29 cellular contexts compared by ENCODE assay signal in the genomic region with DNA sequence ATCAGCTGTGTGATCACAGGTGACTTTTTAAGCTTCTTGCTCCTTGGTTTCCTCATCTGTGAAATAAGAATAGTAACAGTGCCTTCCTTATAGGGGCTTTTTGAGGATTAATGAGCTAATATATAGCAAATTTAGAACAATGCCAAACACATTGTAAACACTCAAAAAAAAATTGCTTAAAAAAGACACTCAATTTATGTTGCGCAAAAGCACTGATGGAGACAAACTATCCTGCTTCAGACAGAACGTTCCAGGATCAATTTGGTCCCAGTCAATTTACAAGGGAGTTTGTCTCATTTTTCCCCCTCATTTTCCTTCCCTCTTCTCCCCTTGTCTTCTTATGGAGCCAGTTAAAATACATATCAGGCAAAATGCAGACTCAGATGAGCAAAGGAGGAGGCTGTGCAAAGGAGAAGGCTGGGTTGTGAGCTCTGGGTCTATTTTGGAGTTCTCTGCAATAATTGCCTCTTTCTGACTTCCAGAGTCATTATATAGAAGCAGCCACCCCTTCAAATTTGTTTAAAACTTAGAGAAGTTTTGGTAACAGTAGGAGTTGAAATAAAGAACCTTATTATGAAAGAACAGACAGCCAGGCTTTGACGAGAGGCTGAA.
DNase-seq lines count a peak whose midpoint lies in the region; ATAC-seq, FAIRE-seq and TF ChIP-seq lines count a peak whose summit lies in the region.
"Had no signal": no experiment of that assay in that cellular context is flagged by ENCODE, and none has a peak within 500 bp of the region (broad histone marks: within the 10 kb centered on the region; RNA-seq: fewer than 3 reads in every experiment).

No MANE protein-coding gene starts in this region.

- H3K79me2 ChIP-seq in fibroblast of lung (ENCODE audit: control insufficient read depth, insufficient read depth, low read length), result no peaks in the 10 kb centered on the region

- H3K9me3 ChIP-seq in WERI-Rb-1 (ENCODE audit: severe bottlenecking), result no peaks in the 10 kb centered on the region
- H3K9me3 ChIP-seq in fibroblast of lung (ENCODE audit: control insufficient read depth, insufficient read depth, low read depth, low read length), result no peaks in the 10 kb centered on the region
- no peaks in the 10 kb centered on the region for H3K9me3 ChIP-seq in small intestine (ENCODE audit: control insufficient read depth, low read depth)
- H3K9me3 ChIP-seq: heart left ventricle, testis, vagina had no signal

- H3K27ac Mint-ChIP-seq in HFFc6 (peak overlapping the region; percentile 82), osteocyte (ENCODE audit: unreplicated experiment) (no peak overlapping the region)
- H3K27ac Mint-ChIP-seq: activated naive CD8-positive, alpha-beta T cell treated with anti-CD3 and anti-CD28 coated beads for 36 hours; activated T-helper 2 cell treated with anti-CD3 and anti-CD28 coated beads, Interferon-gamma antibody, Interleukin-2, Interleukin-4, amounts not matched to agents 10 μg/mL and 5 μg/mL and 100 μg/mL, durations not matched to agents 14 hours and 24 hours and 36 hours; CD8-positive, alpha-beta T cell; progenitor cell of endocrine pancreas; stimulated activated naive B cell treated with anti-CD40 and anti-IgM and Interleukin-4, amounts not matched to agents 10 μg/mL and 1 μg/mL and 100 μg/mL, for 72 hours; T-helper 17 cell had no signal

- H3K36me3 Mint-ChIP-seq in HFFc6 (ENCODE audit: low read depth) (peaks cover 11% of the 10 kb centered on the region; the same call in 1 of the 2 replicates), osteocyte (ENCODE audit: unreplicated experiment) (no peaks in the 10 kb centered on the region)
- H3K36me3 Mint-ChIP-seq: activated naive CD8-positive, alpha-beta T cell treated with anti-CD3 and anti-CD28 coated beads for 36 hours; CD8-positive, alpha-beta T cell; stimulated activated naive B cell treated with anti-CD40 and anti-IgM and Interleukin-4, amounts not matched to agents 10 μg/mL and 1 μg/mL and 100 μg/mL, for 72 hours had no signal

- FAIRE-seq in small intestine (lab: Jason Lieb, UNC), result no peak
- FAIRE-seq in D721Med (lab: Jason Lieb, UNC), result no peak
- FAIRE-seq: endometrium had no signal

- H3K27me3 ChIP-seq in WERI-Rb-1 (ENCODE audit: insufficient read depth, low read depth, severe bottlenecking), result no peaks in the 10 kb centered on the region
- no peaks in the 10 kb centered on the region for H3K27me3 ChIP-seq in fibroblast of lung (ENCODE audit: control insufficient read depth, insufficient read depth, low read length)
- no peaks in the 10 kb centered on the region for H3K27me3 ChIP-seq in small intestine (ENCODE audit: control insufficient read depth in 2 of 2, insufficient read depth in 2 of 2, low read length in 2 of 2)
- H3K27me3 ChIP-seq: heart left ventricle, testis, vagina had no signal

- WGBS in small intestine, 3 donors, result 63 to 68% (median 64%) methylated on average over 3 of the region's 3 CpGs

- H2AFZ ChIP-seq in fibroblast of lung (ENCODE audit: low read length), result peak overlapping the region; percentile 43

- TF ChIP-seq CTCF in HFFc6 (IDR thresholded peaks at IDR 0.05), result no peak
- TF ChIP-seq CTCF in WERI-Rb-1 (IDR thresholded peaks at IDR 0.05; ENCODE audit: low read depth, low read length), result no peak
- no peak for TF ChIP-seq CTCF in fibroblast of lung (conservative IDR thresholded peaks at IDR 0.05 in 1 of 2, IDR thresholded peaks at IDR 0.05 in 1 of 2; ENCODE audit: low read depth in 1 of 2, low read length in 2 of 2)
- no peak for TF ChIP-seq CTCF in D721Med (IDR thresholded peaks at IDR 0.05; ENCODE audit: insufficient read depth, missing control alignments)
- TF ChIP-seq CTCF in osteocyte (IDR thresholded peaks at IDR 0.05), result no peak

- H3K4me3 ChIP-seq in WERI-Rb-1 (ENCODE audit: low read depth, low read length) (no peak overlapping the region), fibroblast of lung (replicated peaks in 1 of 4; ENCODE audit: control extremely low read depth in 1 of 4, insufficient read depth in 1 of 4, low read depth in 3 of 4, low read length in 4 of 4) (no peak overlapping the region), small intestine (ENCODE audit: low read depth in 1 of 2, low read length in 2 of 2) (no peak overlapping the region)
- H3K4me3 ChIP-seq: coronary artery, heart left ventricle, skin epidermis, testis, vagina had no signal

- peaks cover 3% of the 10 kb centered on the region; the same call in 1 of the 2 replicates for H3K9me3 Mint-ChIP-seq in HFFc6
- H3K9me3 Mint-ChIP-seq in osteocyte (ENCODE audit: unreplicated experiment), result no peaks in the 10 kb centered on the region
- H3K9me3 Mint-ChIP-seq: activated naive CD8-positive, alpha-beta T cell treated with anti-CD3 and anti-CD28 coated beads for 36 hours; activated T-helper 2 cell treated with anti-CD3 and anti-CD28 coated beads, Interferon-gamma antibody, Interleukin-2, Interleukin-4, amounts not matched to agents 10 μg/mL and 5 μg/mL and 100 μg/mL, durations not matched to agents 14 hours and 24 hours and 36 hours; CD8-positive, alpha-beta T cell; nephron had no signal

- H3K4me1 ChIP-seq in fibroblast of lung (ENCODE audit: control insufficient read depth, extremely low read depth, insufficient read depth, low read length) (peaks cover 22% of the 10 kb centered on the region), small intestine (ENCODE audit: control insufficient read depth in 2 of 2, insufficient read depth in 1 of 2, low read depth in 1 of 2, low read length in 1 of 2) (peaks cover 13 to 15% of the 10 kb centered on the region in 2 donors)
- H3K4me1 ChIP-seq: heart left ventricle, testis, vagina had no signal

- H3K4me1 Mint-ChIP-seq in HFFc6 (ENCODE audit: low read depth) (peaks cover 69% of the 10 kb centered on the region), osteocyte (ENCODE audit: unreplicated experiment) (peaks cover 9% of the 10 kb centered on the region)
- H3K4me1 Mint-ChIP-seq: activated naive CD8-positive, alpha-beta T cell treated with anti-CD3 and anti-CD28 coated beads for 36 hours; stimulated activated naive B cell treated with anti-CD40 and anti-IgM and Interleukin-4, amounts not matched to agents 10 μg/mL and 1 μg/mL and 100 μg/mL, for 72 hours; T-helper 17 cell had no signal

- DNase-seq in HFFc6, result no peak
- DNase-seq in WERI-Rb-1, result no peak
- DNase-seq in fibroblast of lung (ENCODE audit: low read depth in 2 of 2), result no peak
- no peak for DNase-seq in small intestine
- DNase-seq in D721Med (ENCODE audit: insufficient read length, low spot score), result no peak
- no peak for DNase-seq in osteocyte (ENCODE audit: extremely low spot score, unreplicated experiment)
- DNase-seq: activated CD4-positive, alpha-beta T cell treated with anti-CD3 and anti-CD28 coated beads, Interleukin-2, amount 50 U/mL, for 4 hours; activated CD8-positive, alpha-beta memory T cell treated with anti-CD3 and anti-CD28 coated beads, Interleukin-2, amount 50 U/mL, for 4 hours; activated naive CD8-positive, alpha-beta T cell treated with anti-CD3 and anti-CD28 coated beads for 36 hours; AML-193; CD8-positive, alpha-beta T cell; heart left ventricle; NCI-H2107; NCI-H510A; NK-92 treated with Interleukin-12 subunit alpha and Interleukin-12 subunit beta, amount 100 ng/mL, for 24 hours; stimulated activated CD4-positive, alpha-beta T cell treated with anti-CD3 and anti-CD28 coated beads, Interleukin-2, amount 100 ng/mL, for 48 hours; stimulated activated naive B cell treated with anti-CD40 and anti-IgM and Interleukin-4, amounts not matched to agents 10 μg/mL and 1 μg/mL and 100 μg/mL, for 72 hours; T-helper 17 cell; testis had no signal

- no peaks in the 10 kb centered on the region for H4K20me1 ChIP-seq in fibroblast of lung (ENCODE audit: control insufficient read depth, extremely low read depth, insufficient read depth, low read length)

- ATAC-seq in GM18505 (IDR thresholded peaks at IDR 0.05; ENCODE audit: unreplicated experiment), result no peak
- ATAC-seq: CD8-positive, alpha-beta T cell; heart left ventricle; left lobe of liver; stimulated activated naive B cell treated with anti-CD40 and anti-IgM and Interleukin-4, amounts not matched to agents 10 μg/mL and 1 μg/mL and 100 μg/mL, for 72 hours; T-helper 17 cell had no signal

- H3K4me3 Mint-ChIP-seq in HFFc6 (peak overlapping the region; percentile 74), osteocyte (ENCODE audit: unreplicated experiment) (no peak overlapping the region)
- H3K4me3 Mint-ChIP-seq: activated naive CD8-positive, alpha-beta T cell treated with anti-CD3 and anti-CD28 coated beads for 36 hours; CD8-positive, alpha-beta T cell; nephron; stimulated activated naive B cell treated with anti-CD40 and anti-IgM and Interleukin-4, amounts not matched to agents 10 μg/mL and 1 μg/mL and 100 μg/mL, for 72 hours; T-helper 17 cell had no signal

- peak overlapping the region; percentile 73 for H3K4me2 ChIP-seq in fibroblast of lung (ENCODE audit: extremely low read depth, insufficient read depth, low read length)

- H3K27me3 Mint-ChIP-seq in HFFc6 (ENCODE audit: insufficient read depth) (no peaks in the 10 kb centered on the region; the same call in 1 of the 2 replicates), osteocyte (ENCODE audit: unreplicated experiment) (no peaks in the 10 kb centered on the region)
- H3K27me3 Mint-ChIP-seq: progenitor cell of endocrine pancreas had no signal

- H3K36me3 ChIP-seq in WERI-Rb-1 (no peaks in the 10 kb centered on the region), fibroblast of lung (ENCODE audit: control insufficient read depth, insufficient read depth, low read length) (no peaks in the 10 kb centered on the region), small intestine (ENCODE audit: control insufficient read depth in 2 of 2, insufficient read depth in 2 of 2, low read length in 2 of 2) (no peaks in the 10 kb centered on the region)
- H3K36me3 ChIP-seq: heart left ventricle, vagina had no signal

- H3K27ac ChIP-seq in WERI-Rb-1, result peak overlapping the region; percentile 26
- peak overlapping the region; percentile 76 for H3K27ac ChIP-seq in fibroblast of lung (ENCODE audit: insufficient read depth, low read length)
- peak overlapping the region; percentile 37 to 72 for H3K27ac ChIP-seq in small intestine (ENCODE audit: low read depth in 1 of 2, low read length in 1 of 2)
- H3K27ac ChIP-seq: coronary artery, heart left ventricle, testis, vagina, VCaP had no signal

- no peak overlapping the region for H3K9ac ChIP-seq in fibroblast of lung (ENCODE audit: insufficient read depth, low read length)

- TF ChIP-seq POLR2A in GM18505 (IDR thresholded peaks at IDR 0.05; ENCODE audit: borderline replicate concordance, extremely low read depth, insufficient read depth, insufficient read length), result no peak

Comparison
In these comparisons a context has a peak if more than half of its experiments do, and no peak if none do; other contexts are left out.
1. H3K27ac ChIP-seq: peak in every context shown above with its lines; median percentile 76 in fibroblast of lung; 54 in small intestine; 26 in WERI-Rb-1.